8 cellular contexts compared by ENCODE assay signal in genomic region chr9:3240651-3241268, GRCh38.
DNase-seq lines count a peak whose midpoint lies in the region; ATAC-seq, FAIRE-seq and TF ChIP-seq lines count a peak whose summit lies in the region.

No MANE protein-coding gene starts in this region.

- 56 to 63% (median 59%) methylated on average over 3 of the region's 3 CpGs for WGBS in ovary, 3 donors

- no peaks in the 10 kb centered on the region for H3K9me3 Mint-ChIP-seq in type B pancreatic cell

- no peaks in the 10 kb centered on the region for H3K4me1 ChIP-seq in ovary (ENCODE audit: insufficient read depth)

- H3K9me3 ChIP-seq in ovary: no peaks in the 10 kb centered on the region

- H3K36me3 Mint-ChIP-seq in type B pancreatic cell: peaks cover 14% of the 10 kb centered on the region

- H3K27ac ChIP-seq in RWPE1 (no peak overlapping the region), ovary (no peak overlapping the region)

- H3K4me1 Mint-ChIP-seq in type B pancreatic cell (ENCODE audit: unreplicated experiment): peaks cover 8% of the 10 kb centered on the region

- TF ChIP-seq EP300 in ovary (IDR thresholded peaks at IDR 0.05): no peak

- POLR2A ChIA-PET in RWPE1 (lab: Yijun Ruan, JAX; ENCODE audit: low non-redundant PET): no interaction called here

- TF ChIP-seq POLR2A in ovary (IDR thresholded peaks at IDR 0.05): no peak

- H3K27me3 ChIP-seq in ovary: no peaks in the 10 kb centered on the region

- FAIRE-seq in frontal cortex (lab: Jason Lieb, UNC): no peak

- H3K27ac Mint-ChIP-seq in type B pancreatic cell: no peak overlapping the region

- H3K4me3 ChIP-seq in ovary: no peak overlapping the region

- peak; percentile 92 for ATAC-seq in GM21528 (IDR thresholded peaks at IDR 0.05; ENCODE audit: low FRiP score, unreplicated experiment)

- intact Hi-C loops in ovary (cut with DNase I): no loop called here

- H3K36me3 ChIP-seq in ovary: no peaks in the 10 kb centered on the region

- no peaks in the 10 kb centered on the region for H3K27me3 Mint-ChIP-seq in type B pancreatic cell

- CTCF ChIA-PET in RWPE1 (lab: Yijun Ruan, JAX): interaction anchor here (0.6 to 1.1 kb wide), 4 partner anchors 16 to 466 kb away, joined by 3 to 4 read pairs (median 3); no protein-coding TSS in a partner anchor

- TF ChIP-seq CTCF in RWPE1 (conservative IDR thresholded peaks at IDR 0.05; ENCODE audit: low read depth) (peak; percentile 76), ovary (IDR thresholded peaks at IDR 0.05) (peak in 1 of 3 donors; percentile 33), type B pancreatic cell (conservative IDR thresholded peaks at IDR 0.05) (peak; percentile 81)

- no peak overlapping the region for H3K4me3 Mint-ChIP-seq in type B pancreatic cell

- DNase-seq in EL: peak; percentile 64
- peak; percentile 3 for DNase-seq in HuH-7.5 (ENCODE audit: low spot score)
- DNase-seq in RWPE1 (ENCODE audit: low spot score): peak; percentile 26
- peak; percentile 27 for DNase-seq in activated T-helper 9 cell treated with anti-CD3 and anti-CD28 coated beads, Interleukin-2, amount 50 U/mL, for 16 hours (ENCODE audit: low read depth)
- peak; percentile 1 to 24 for DNase-seq in frontal cortex (ENCODE audit: low spot score in 2 of 2)
- DNase-seq in ovary: peak; percentile 26 to 61 (median 55)
- no peak for DNase-seq in type B pancreatic cell (ENCODE audit: extremely low spot score, unreplicated experiment)
